ENCODE assay signal across 20 cellular contexts in the genomic region with DNA sequence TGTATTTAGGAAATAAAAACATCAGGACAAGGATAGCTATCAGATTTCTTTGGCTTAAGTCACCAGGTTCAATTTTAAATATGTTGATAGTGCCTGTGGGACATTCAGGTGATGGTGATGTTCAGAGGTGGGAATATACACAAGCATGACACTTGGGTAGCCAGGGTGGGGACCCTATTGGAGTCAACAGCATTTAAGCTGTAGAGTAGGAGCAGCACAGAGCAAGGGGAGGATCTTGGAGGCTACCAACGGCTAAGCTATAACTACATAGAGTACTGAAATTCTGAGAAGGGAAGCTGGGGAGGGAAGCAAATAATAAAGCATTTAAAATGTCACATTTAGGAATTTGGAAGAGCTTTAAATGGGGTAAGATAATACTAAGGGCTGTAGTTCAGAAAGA.
A peak's percentile ranks its signal among the peaks of the same experiment; 100 is the strongest.
DNase-seq lines count a peak whose midpoint lies in the region; ATAC-seq, FAIRE-seq and TF ChIP-seq lines count a peak whose summit lies in the region.
"Had no signal": no experiment of that assay in that cellular context is flagged by ENCODE, and none has a peak within 500 bp of the region (broad histone marks: within the 10 kb centered on the region; RNA-seq: fewer than 3 reads in every experiment).

No MANE protein-coding gene starts in this region.

- TF ChIP-seq RAD21 in SK-N-SH (IDR thresholded peaks at IDR 0.05; ENCODE audit: low read length): no peak

- intact Hi-C loops in endothelial cell of umbilical vein (cut with micrococcal nuclease) (no loop called here), ascending aorta (cut with DNase I) (no loop called here), colonic mucosa (cut with DNase I) (no loop called here)

- TF ChIP-seq POLR2A in endothelial cell of umbilical vein (IDR thresholded peaks at IDR 0.05; ENCODE audit: low read depth, low read length): no peak

- H3K9me3 ChIP-seq in SK-N-SH (no peaks in the 10 kb centered on the region), endothelial cell of umbilical vein (replicated peaks; ENCODE audit: control insufficient read depth, insufficient read depth, low read length) (no peaks in the 10 kb centered on the region), ascending aorta (no peaks in the 10 kb centered on the region), colonic mucosa (no peaks in the 10 kb centered on the region)

- no peaks in the 10 kb centered on the region for H3K27me3 ChIP-seq in SK-N-SH (ENCODE audit: insufficient read depth)
- no peaks in the 10 kb centered on the region for H3K27me3 ChIP-seq in endothelial cell of umbilical vein (ENCODE audit: control insufficient read depth in 2 of 2, insufficient read depth in 2 of 2, low read length in 2 of 2)
- H3K27me3 ChIP-seq in ascending aorta: no peaks in the 10 kb centered on the region
- H3K27me3 ChIP-seq in colonic mucosa: no peaks in the 10 kb centered on the region

- H3K4me1 ChIP-seq in SK-N-SH (ENCODE audit: control insufficient read depth in 1 of 2, insufficient read depth in 2 of 2, low read depth in 1 of 2, low read length in 1 of 2) (peaks cover 0 to 7% of the 10 kb centered on the region in 2 experiments; a peak in 2 of 4 replicates), endothelial cell of umbilical vein (ENCODE audit: control insufficient read depth, extremely low read depth, insufficient read depth, low read length) (peaks cover 22% of the 10 kb centered on the region), ascending aorta (no peaks in the 10 kb centered on the region), colonic mucosa (no peaks in the 10 kb centered on the region)

- TF ChIP-seq CTCF in SK-N-SH (IDR thresholded peaks at IDR 0.05): no peak
- no peak for TF ChIP-seq CTCF in endothelial cell of umbilical vein (IDR thresholded peaks at IDR 0.05; ENCODE audit: extremely low read depth in 1 of 2, insufficient read depth in 1 of 2, low read depth in 1 of 2, low read length in 2 of 2)
- TF ChIP-seq CTCF in ascending aorta (IDR thresholded peaks at IDR 0.05): no peak
- TF ChIP-seq CTCF in colonic mucosa (IDR thresholded peaks at IDR 0.05): no peak

- no peak for ATAC-seq in GM21786 (IDR thresholded peaks at IDR 0.05; ENCODE audit: unreplicated experiment)

- H3K79me2 ChIP-seq in SK-N-SH (ENCODE audit: insufficient read depth) (no peaks in the 10 kb centered on the region), endothelial cell of umbilical vein (ENCODE audit: control insufficient read depth, insufficient read depth, low read length) (no peaks in the 10 kb centered on the region)

- H3F3A ChIP-seq in SK-N-SH (replicated peaks; ENCODE audit: insufficient read depth): peaks cover 24% of the 10 kb centered on the region

- peak overlapping the region; percentile 46 for H3K9ac ChIP-seq in SK-N-SH
- H3K9ac ChIP-seq in endothelial cell of umbilical vein (replicated peaks; ENCODE audit: extremely low read depth, insufficient read depth, low read length): peak overlapping the region; percentile 32
- H3K9ac ChIP-seq in colonic mucosa (ENCODE audit: low read depth in 2 of 2, low read length in 2 of 2): no peak overlapping the region
- H3K9ac ChIP-seq: KMS-11 had no signal

- H3K27ac ChIP-seq in SK-N-SH (ENCODE audit: low read depth in 2 of 2, low read length in 1 of 2) (peak overlapping the region in 1 of 2 experiments; percentile 80; a peak in 2 of 4 replicates), endothelial cell of umbilical vein (ENCODE audit: insufficient read depth, low read depth, low read length) (peak overlapping the region; percentile 75), temporal lobe (ENCODE audit: low read depth, low read length) (peak overlapping the region; percentile 92), ascending aorta (no peak overlapping the region), colonic mucosa (no peak overlapping the region)
- H3K27ac ChIP-seq: KMS-11, RWPE1 had no signal

- dilution Hi-C loops in endothelial cell of umbilical vein (cut with MboI; ENCODE audit: extremely low pct_ligation_motif_present, low sequenced_read_pairs): no loop called here

- H4K20me1 ChIP-seq in SK-N-SH (ENCODE audit: insufficient read depth): no peaks in the 10 kb centered on the region
- no peaks in the 10 kb centered on the region for H4K20me1 ChIP-seq in endothelial cell of umbilical vein (replicated peaks; ENCODE audit: control insufficient read depth, extremely low read depth, insufficient read depth, low read length)

- CTCF ChIA-PET in SK-N-SH (lab: Yijun Ruan, JAX) (interaction anchor here (1.1 kb wide), 1 partner anchor 19 kb away, joined by 5 read pairs; no protein-coding TSS in a partner anchor), endothelial cell of umbilical vein (lab: Charles Lee) (interaction anchor here (1.0 to 2.3 kb wide), 5 partner anchors 8 to 332 kb away, joined by 3 to 13 read pairs (median 5); no protein-coding TSS in a partner anchor)

- H3K9me2 ChIP-seq in SK-N-SH: no peaks in the 10 kb centered on the region

- H3K9me1 ChIP-seq in endothelial cell of umbilical vein (replicated peaks; ENCODE audit: control insufficient read depth, extremely low read depth, insufficient read depth, low read length): no peaks in the 10 kb centered on the region

- peak overlapping the region; percentile 69 for H3K4me2 ChIP-seq in SK-N-SH
- H3K4me2 ChIP-seq in endothelial cell of umbilical vein (ENCODE audit: insufficient read depth, low read length): peak overlapping the region; percentile 54
- H3K4me2 ChIP-seq: KMS-11 had no signal

- BruUV-seq in endothelial cell of umbilical vein (replicated peaks; lab: Mats Ljungman, UMichigan): TSS peak; percentile 36

- TF ChIP-seq EP300 in SK-N-SH (IDR thresholded peaks at IDR 0.05; ENCODE audit: borderline replicate concordance in 1 of 2, low read depth in 1 of 2, low read length in 1 of 2): no peak

- H2AFZ ChIP-seq in SK-N-SH (ENCODE audit: low read depth) (no peak overlapping the region; the same call in 1 of the 2 replicates), endothelial cell of umbilical vein (ENCODE audit: low read depth, low read length) (no peak overlapping the region)

- 56% methylated on average over 1 of the region's 1 CpG for WGBS in SK-N-SH (ENCODE audit: low lambda C conversion rate)

- H3K4me3 ChIP-seq in SK-N-SH (ENCODE audit: low read depth in 2 of 2, low read length in 1 of 2) (peak overlapping the region in 1 of 2 experiments; percentile 3; a peak in 1 of 4 replicates), endothelial cell of umbilical vein (replicated peaks in 1 of 3; ENCODE audit: insufficient read depth in 1 of 3, low read depth in 1 of 3, low read length in 3 of 3) (no peak overlapping the region), ascending aorta (no peak overlapping the region), colonic mucosa (no peak overlapping the region)

- DNase-seq in SKM-1 treated with dmso at 0.1 percent for 144 hours (lab: John Stamatoyannopoulos, UW; ENCODE audit: unreplicated experiment) (peak; percentile 33), SKM-1 (lab: John Stamatoyannopoulos, UW; ENCODE audit: unreplicated experiment) (no peak), SK-N-SH (no peak), endothelial cell of umbilical vein (ENCODE audit: low read depth, low spot score) (no peak), ascending aorta (ENCODE audit: low spot score in 2 of 2) (no peak), colonic mucosa (no peak)
- DNase-seq: CD8-positive, alpha-beta memory T cell; DMS79; H7; NCI-H1048; NCI-H1436; NCI-H2029; NCI-H2171 treated with DMSO at 0.1 percent for 48 hours; NCI-H510A; NCI-H748 treated with DMSO at 0.1 percent for 48 hours; SIG-M5 had no signal

- H3K36me3 ChIP-seq in SK-N-SH (replicated peaks in 1 of 2; ENCODE audit: control insufficient read depth in 1 of 2, insufficient read depth in 2 of 2, low read length in 1 of 2): peaks cover 5 to 10% of the 10 kb centered on the region in 2 experiments
- H3K36me3 ChIP-seq in endothelial cell of umbilical vein (ENCODE audit: control insufficient read depth in 2 of 2, extremely low read depth in 1 of 2, insufficient read depth in 2 of 2, low read length in 2 of 2): no peaks in the 10 kb centered on the region
- peaks cover 0 to under 1% of the 10 kb centered on the region in 2 donors for H3K36me3 ChIP-seq in ascending aorta
- H3K36me3 ChIP-seq in colonic mucosa: no peaks in the 10 kb centered on the region

- POLR2A ChIA-PET in SK-N-SH (lab: Yijun Ruan, JAX) (no interaction called here), endothelial cell of umbilical vein (lab: Charles Lee) (interaction anchor here (0.7 kb wide), 1 partner anchor 23 kb away, joined by 5 read pairs; no protein-coding TSS in a partner anchor)

- no peak for FAIRE-seq in endothelial cell of umbilical vein (lab: Jason Lieb, UNC)

TF ChIP-seq in SK-N-SH, 30 proteins besides CTCF, POLR2A, EP300 and RAD21:
- TF ChIP-seq MXI1 (IDR thresholded peaks at IDR 0.05; ENCODE audit: low read depth, low read length) (no peak), MAX (IDR thresholded peaks at IDR 0.05; ENCODE audit: low read depth) (no peak), SIN3A (IDR thresholded peaks at IDR 0.05; ENCODE audit: borderline replicate concordance, low read depth, low read length) (no peak), YY1 (IDR thresholded peaks at IDR 0.05; ENCODE audit: low read depth) (no peak)
TF ChIP-seq in SK-N-SH: peak in this region for 0.

TF ChIP-seq in endothelial cell of umbilical vein, 7 proteins besides CTCF, POLR2A, EP300 and RAD21:
- TF ChIP-seq FOS (IDR thresholded peaks at IDR 0.05; ENCODE audit: borderline replicate concordance, insufficient read depth, low read length) (no peak), EZH2 (IDR thresholded peaks at IDR 0.05; ENCODE audit: borderline replicate concordance, low read depth, low read length, severe bottlenecking) (no peak), JUN (IDR thresholded peaks at IDR 0.05; ENCODE audit: borderline replicate concordance, insufficient read depth, insufficient read length, low read depth) (no peak), MAX (IDR thresholded peaks at IDR 0.05; ENCODE audit: insufficient read depth, insufficient read length) (no peak), MYC (IDR thresholded peaks at IDR 0.05; ENCODE audit: low read depth, low read length) (no peak)

Comparison
In these comparisons a context has a peak if more than half of its experiments do, and no peak if none do; other contexts are left out.
1. H3K27ac ChIP-seq: peak in endothelial cell of umbilical vein (single experiment) and temporal lobe (single experiment); none in ascending aorta (0 of 2) and colonic mucosa (single experiment).
2. H3K9ac ChIP-seq: peak in SK-N-SH (single experiment) and endothelial cell of umbilical vein (single experiment); none in colonic mucosa (0 of 2).